Comparison of ENCODE assay signal across 9 cellular contexts in the genomic region with DNA sequence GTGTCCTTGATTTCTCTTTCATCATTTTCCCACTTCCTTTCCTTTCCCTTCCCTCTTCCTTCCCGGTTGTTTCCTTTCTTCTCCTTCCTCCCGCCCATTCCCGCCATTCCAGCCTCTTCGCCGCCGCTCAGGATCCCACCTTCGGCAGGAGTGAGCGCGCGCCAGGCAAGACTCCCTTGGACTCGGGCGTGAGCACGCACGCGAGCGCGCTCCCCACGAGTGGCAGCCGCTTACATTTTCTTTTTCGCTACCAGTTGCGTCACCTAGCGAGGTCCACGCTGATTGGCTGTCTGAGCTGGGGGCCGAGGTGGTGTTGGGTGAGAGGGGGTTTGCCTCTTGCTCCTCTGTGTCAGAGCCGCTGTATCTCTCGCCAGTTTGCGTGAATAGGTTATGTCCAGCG. TPM values are rescaled to one million over a fixed set of nuclear protein-coding genes. Genes with fewer than 3 reads are reported as not detected.
DNase-seq lines count a peak whose midpoint lies in the region; ATAC-seq lines count a peak whose summit lies in the region.
"Had no signal": no experiment of that assay in that cellular context is flagged by ENCODE, and none has a peak within 500 bp of the region (broad histone marks: within the 10 kb centered on the region; RNA-seq: fewer than 3 reads in every experiment).

No MANE protein-coding gene starts in this region.

- H3K4me3 ChIP-seq in mononuclear cell (ENCODE audit: low read length): peak overlapping the region; percentile 8

- H3K36me3 Mint-ChIP-seq in dendritic cell treated with granulocyte-macrophage colony-stimulating factor and Interleukin-4, amounts not matched to agents 40 ng/mL and 50 ng/mL, for 4 days (ENCODE audit: low read depth): no peaks in the 10 kb centered on the region

- no peaks in the 10 kb centered on the region for H3K9me3 Mint-ChIP-seq in dendritic cell treated with granulocyte-macrophage colony-stimulating factor and Interleukin-4, amounts not matched to agents 40 ng/mL and 50 ng/mL, for 4 days

- no peaks in the 10 kb centered on the region for H3K27me3 ChIP-seq in mononuclear cell (ENCODE audit: insufficient read depth, low read length)

- ATAC-seq in GM21576 (IDR thresholded peaks at IDR 0.05; ENCODE audit: unreplicated experiment) (no peak), HG03135 (IDR thresholded peaks at IDR 0.05; ENCODE audit: unreplicated experiment) (no peak), HG03460 (IDR thresholded peaks at IDR 0.05; ENCODE audit: unreplicated experiment) (no peak)

- intact Hi-C loops in dendritic cell treated with granulocyte-macrophage colony-stimulating factor and Interleukin-4, amounts not matched to agents 40 ng/mL and 50 ng/mL, for 4 days (cut with micrococcal nuclease): no loop called here

- H3K4me3 Mint-ChIP-seq in dendritic cell treated with granulocyte-macrophage colony-stimulating factor and Interleukin-4, amounts not matched to agents 40 ng/mL and 50 ng/mL, for 4 days: peak overlapping the region; percentile 78

- peaks cover 6% of the 10 kb centered on the region for H3K4me1 Mint-ChIP-seq in dendritic cell treated with granulocyte-macrophage colony-stimulating factor and Interleukin-4, amounts not matched to agents 40 ng/mL and 50 ng/mL, for 4 days (ENCODE audit: low read depth)

- no peaks in the 10 kb centered on the region for H3K4me1 ChIP-seq in mononuclear cell (ENCODE audit: insufficient read depth, low read length)

- H3K9me3 ChIP-seq in mononuclear cell (ENCODE audit: low read depth, low read length): no peaks in the 10 kb centered on the region

- H3K27ac Mint-ChIP-seq in dendritic cell treated with granulocyte-macrophage colony-stimulating factor and Interleukin-4, amounts not matched to agents 40 ng/mL and 50 ng/mL, for 4 days: peak overlapping the region; percentile 58

- peaks cover 26% of the 10 kb centered on the region for H3K27me3 Mint-ChIP-seq in dendritic cell treated with granulocyte-macrophage colony-stimulating factor and Interleukin-4, amounts not matched to agents 40 ng/mL and 50 ng/mL, for 4 days

- DNase-seq in ELR (ENCODE audit: low read depth): peak; percentile 3
- peak; percentile 44 for DNase-seq in RPMI8226
- DNase-seq in NCI-H2107 (lab: John Stamatoyannopoulos, UW): no peak

RNA-seq across cellular contexts. Expression of a gene that starts 11.8 kb away (rescaled TPM):
- not detected for total RNA-seq in mononuclear cell
- total RNA-seq: frontal cortex had no signal

RNA-seq across cellular contexts. Expression of a gene that starts 24.9 kb away (rescaled TPM):
- not detected for total RNA-seq in mononuclear cell
- total RNA-seq: frontal cortex had no signal

RNA-seq across cellular contexts. Expression of a gene that starts 39.3 kb away (rescaled TPM):
- total RNA-seq in mononuclear cell: 10.4 TPM

RNA-seq across cellular contexts. Expression of a gene that starts 51.1 kb away (rescaled TPM):
- 26.3 TPM for total RNA-seq in mononuclear cell
